In the genomic region with DNA sequence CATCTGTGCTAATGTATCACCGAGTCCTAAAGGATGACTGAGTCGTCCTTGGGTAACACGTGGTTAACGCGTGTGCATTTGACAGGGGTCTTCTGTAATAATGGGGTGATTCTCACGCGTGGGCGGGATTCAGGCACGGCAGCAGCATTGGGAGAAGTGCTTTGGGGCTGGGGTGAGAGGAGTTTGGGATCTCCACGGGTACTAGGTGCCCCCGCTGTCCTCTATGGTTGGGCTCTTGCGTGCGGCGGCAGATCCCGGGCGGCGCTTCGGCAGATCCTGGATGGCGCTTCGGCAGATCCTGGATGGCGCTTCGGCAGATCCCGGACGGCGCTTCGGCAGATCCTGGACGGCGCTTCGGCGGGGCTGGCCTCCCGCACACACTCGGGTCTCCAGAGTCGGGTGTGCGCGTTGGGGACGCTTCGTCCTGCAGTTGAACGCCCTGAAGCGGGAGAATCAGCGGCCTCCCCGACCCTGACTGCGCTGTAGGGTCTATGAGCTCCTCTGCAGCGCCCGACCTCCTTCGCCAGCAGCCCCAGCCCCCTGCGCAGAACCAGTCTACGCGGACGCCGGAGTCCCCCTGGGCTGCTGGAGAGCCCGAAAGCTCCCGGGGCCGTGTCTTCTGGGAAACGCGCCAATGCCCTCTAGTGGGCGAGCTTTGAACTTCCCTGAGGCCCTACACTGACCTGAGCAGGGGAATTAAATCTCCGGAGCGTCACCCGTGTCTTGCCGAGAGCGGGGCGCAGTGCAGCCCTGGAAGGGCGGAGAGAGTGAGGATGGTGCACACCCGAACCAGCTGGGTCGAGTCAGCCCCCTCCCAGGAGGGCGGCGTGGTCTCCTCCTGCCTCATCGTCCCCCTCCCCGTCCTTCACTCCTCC, we compare ENCODE assay signal across 1 cellular context.
TF ChIP-seq lines count a peak whose summit lies in the region.

No MANE protein-coding gene starts in this region.

TF ChIP-seq in HEK293, 187 proteins besides CTCF, POLR2A, EP300 and RAD21 (continued from another document):
- TF ChIP-seq ZNF341 (tag by site-specific recombination; IDR thresholded peaks at IDR 0.05; ENCODE audit: low read depth): peak; percentile 27; the same call in 1 of the 2 replicates
- no peak for TF ChIP-seq ZIC2 (tag by site-specific recombination; IDR thresholded peaks at IDR 0.05)
- peak; percentile 66 for TF ChIP-seq KLF1 (tag by site-specific recombination; IDR thresholded peaks at IDR 0.05)
- TF ChIP-seq, protein P1, sequence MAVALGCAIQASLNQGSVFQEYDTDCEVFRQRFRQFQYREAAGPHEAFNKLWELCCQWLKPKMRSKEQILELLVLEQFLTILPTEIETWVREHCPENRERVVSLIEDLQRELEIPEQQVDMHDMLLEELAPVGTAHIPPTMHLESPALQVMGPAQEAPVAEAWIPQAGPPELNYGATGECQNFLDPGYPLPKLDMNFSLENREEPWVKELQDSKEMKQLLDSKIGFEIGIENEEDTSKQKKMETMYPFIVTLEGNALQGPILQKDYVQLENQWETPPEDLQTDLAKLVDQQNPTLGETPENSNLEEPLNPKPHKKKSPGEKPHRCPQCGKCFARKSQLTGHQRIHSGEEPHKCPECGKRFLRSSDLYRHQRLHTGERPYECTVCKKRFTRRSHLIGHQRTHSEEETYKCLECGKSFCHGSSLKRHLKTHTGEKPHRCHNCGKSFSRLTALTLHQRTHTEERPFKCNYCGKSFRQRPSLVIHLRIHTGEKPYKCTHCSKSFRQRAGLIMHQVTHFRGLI (tag by site-specific recombination; IDR thresholded peaks at IDR 0.05): 0 out of 2 replicates have a peak, but pooled peaks have one; percentile 46
- TF ChIP-seq ZNF571 (tag by site-specific recombination; IDR thresholded peaks at IDR 0.05): no peak
- 0 out of 2 replicates have a peak, but pooled peaks have one; percentile 19 for TF ChIP-seq KLF9 (tag by site-specific recombination; IDR thresholded peaks at IDR 0.05; ENCODE audit: low read depth)
- TF ChIP-seq GLIS1 (tag by site-specific recombination; IDR thresholded peaks at IDR 0.05): peak; percentile 71; the same call in 1 of the 2 replicates
- TF ChIP-seq ZNF76 (tag by site-specific recombination; IDR thresholded peaks at IDR 0.05; ENCODE audit: borderline replicate concordance, low read depth): 0 out of 2 replicates have a peak, but pooled peaks have one; percentile 37
- peak; percentile 41; the same call in 1 of the 2 replicates for TF ChIP-seq ZNF2 (tag by site-specific recombination; IDR thresholded peaks at IDR 0.05)
- TF ChIP-seq ZFP37 (tag by site-specific recombination; IDR thresholded peaks at IDR 0.05): peak; percentile 73; the same call in 1 of the 2 replicates
- TF ChIP-seq, protein P2, sequence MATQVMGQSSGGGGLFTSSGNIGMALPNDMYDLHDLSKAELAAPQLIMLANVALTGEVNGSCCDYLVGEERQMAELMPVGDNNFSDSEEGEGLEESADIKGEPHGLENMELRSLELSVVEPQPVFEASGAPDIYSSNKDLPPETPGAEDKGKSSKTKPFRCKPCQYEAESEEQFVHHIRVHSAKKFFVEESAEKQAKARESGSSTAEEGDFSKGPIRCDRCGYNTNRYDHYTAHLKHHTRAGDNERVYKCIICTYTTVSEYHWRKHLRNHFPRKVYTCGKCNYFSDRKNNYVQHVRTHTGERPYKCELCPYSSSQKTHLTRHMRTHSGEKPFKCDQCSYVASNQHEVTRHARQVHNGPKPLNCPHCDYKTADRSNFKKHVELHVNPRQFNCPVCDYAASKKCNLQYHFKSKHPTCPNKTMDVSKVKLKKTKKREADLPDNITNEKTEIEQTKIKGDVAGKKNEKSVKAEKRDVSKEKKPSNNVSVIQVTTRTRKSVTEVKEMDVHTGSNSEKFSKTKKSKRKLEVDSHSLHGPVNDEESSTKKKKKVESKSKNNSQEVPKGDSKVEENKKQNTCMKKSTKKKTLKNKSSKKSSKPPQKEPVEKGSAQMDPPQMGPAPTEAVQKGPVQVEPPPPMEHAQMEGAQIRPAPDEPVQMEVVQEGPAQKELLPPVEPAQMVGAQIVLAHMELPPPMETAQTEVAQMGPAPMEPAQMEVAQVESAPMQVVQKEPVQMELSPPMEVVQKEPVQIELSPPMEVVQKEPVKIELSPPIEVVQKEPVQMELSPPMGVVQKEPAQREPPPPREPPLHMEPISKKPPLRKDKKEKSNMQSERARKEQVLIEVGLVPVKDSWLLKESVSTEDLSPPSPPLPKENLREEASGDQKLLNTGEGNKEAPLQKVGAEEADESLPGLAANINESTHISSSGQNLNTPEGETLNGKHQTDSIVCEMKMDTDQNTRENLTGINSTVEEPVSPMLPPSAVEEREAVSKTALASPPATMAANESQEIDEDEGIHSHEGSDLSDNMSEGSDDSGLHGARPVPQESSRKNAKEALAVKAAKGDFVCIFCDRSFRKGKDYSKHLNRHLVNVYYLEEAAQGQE (tag by site-specific recombination; IDR thresholded peaks at IDR 0.05): 0 out of 2 replicates have a peak, but pooled peaks have one; percentile 21
- TF ChIP-seq ZNF660 (tag by site-specific recombination; IDR thresholded peaks at IDR 0.05): peak; percentile 88
- TF ChIP-seq GLI4 (tag by site-specific recombination; IDR thresholded peaks at IDR 0.05): no peak
- TF ChIP-seq, protein P3, sequence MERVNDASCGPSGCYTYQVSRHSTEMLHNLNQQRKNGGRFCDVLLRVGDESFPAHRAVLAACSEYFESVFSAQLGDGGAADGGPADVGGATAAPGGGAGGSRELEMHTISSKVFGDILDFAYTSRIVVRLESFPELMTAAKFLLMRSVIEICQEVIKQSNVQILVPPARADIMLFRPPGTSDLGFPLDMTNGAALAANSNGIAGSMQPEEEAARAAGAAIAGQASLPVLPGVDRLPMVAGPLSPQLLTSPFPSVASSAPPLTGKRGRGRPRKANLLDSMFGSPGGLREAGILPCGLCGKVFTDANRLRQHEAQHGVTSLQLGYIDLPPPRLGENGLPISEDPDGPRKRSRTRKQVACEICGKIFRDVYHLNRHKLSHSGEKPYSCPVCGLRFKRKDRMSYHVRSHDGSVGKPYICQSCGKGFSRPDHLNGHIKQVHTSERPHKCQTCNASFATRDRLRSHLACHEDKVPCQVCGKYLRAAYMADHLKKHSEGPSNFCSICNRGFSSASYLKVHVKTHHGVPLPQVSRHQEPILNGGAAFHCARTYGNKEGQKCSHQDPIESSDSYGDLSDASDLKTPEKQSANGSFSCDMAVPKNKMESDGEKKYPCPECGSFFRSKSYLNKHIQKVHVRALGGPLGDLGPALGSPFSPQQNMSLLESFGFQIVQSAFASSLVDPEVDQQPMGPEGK (tag by site-specific recombination; IDR thresholded peaks at IDR 0.05): peak; percentile 55; the same call in 1 of the 2 replicates
- peak; percentile 91 for TF ChIP-seq ZNF600 (tag by site-specific recombination; IDR thresholded peaks at IDR 0.05)
- no peak for TF ChIP-seq ZNF132 (tag by site-specific recombination; IDR thresholded peaks at IDR 0.05; ENCODE audit: borderline replicate concordance)
- TF ChIP-seq ZFP69B (tag by site-specific recombination; IDR thresholded peaks at IDR 0.05): no peak
- TF ChIP-seq, protein P4, sequence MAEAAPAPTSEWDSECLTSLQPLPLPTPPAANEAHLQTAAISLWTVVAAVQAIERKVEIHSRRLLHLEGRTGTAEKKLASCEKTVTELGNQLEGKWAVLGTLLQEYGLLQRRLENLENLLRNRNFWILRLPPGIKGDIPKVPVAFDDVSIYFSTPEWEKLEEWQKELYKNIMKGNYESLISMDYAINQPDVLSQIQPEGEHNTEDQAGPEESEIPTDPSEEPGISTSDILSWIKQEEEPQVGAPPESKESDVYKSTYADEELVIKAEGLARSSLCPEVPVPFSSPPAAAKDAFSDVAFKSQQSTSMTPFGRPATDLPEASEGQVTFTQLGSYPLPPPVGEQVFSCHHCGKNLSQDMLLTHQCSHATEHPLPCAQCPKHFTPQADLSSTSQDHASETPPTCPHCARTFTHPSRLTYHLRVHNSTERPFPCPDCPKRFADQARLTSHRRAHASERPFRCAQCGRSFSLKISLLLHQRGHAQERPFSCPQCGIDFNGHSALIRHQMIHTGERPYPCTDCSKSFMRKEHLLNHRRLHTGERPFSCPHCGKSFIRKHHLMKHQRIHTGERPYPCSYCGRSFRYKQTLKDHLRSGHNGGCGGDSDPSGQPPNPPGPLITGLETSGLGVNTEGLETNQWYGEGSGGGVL (tag by site-specific recombination; IDR thresholded peaks at IDR 0.05): peak; percentile 44
- TF ChIP-seq, protein P5, sequence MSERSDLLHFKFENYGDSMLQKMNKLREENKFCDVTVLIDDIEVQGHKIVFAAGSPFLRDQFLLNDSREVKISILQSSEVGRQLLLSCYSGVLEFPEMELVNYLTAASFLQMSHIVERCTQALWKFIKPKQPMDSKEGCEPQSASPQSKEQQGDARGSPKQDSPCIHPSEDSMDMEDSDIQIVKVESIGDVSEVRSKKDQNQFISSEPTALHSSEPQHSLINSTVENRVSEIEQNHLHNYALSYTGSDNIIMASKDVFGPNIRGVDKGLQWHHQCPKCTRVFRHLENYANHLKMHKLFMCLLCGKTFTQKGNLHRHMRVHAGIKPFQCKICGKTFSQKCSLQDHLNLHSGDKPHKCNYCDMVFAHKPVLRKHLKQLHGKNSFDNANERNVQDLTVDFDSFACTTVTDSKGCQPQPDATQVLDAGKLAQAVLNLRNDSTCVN (tag by site-specific recombination; optimal IDR thresholded peaks at IDR 0.05): peak; percentile 41
- TF ChIP-seq ZBTB17 (tag by site-specific recombination; IDR thresholded peaks at IDR 0.05): peak; percentile 71
- peak; percentile 79 for TF ChIP-seq ZBTB8A (tag by site-specific recombination; IDR thresholded peaks at IDR 0.05)
- TF ChIP-seq ZSCAN30 (tag by site-specific recombination; IDR thresholded peaks at IDR 0.05): peak; percentile 96
- peak; percentile 72 for TF ChIP-seq ZNF654 (tag by site-specific recombination; IDR thresholded peaks at IDR 0.05; ENCODE audit: low read depth)
- TF ChIP-seq ZXDB (tag by site-specific recombination; IDR thresholded peaks at IDR 0.05): 0 out of 2 replicates have a peak, but pooled peaks have one; percentile 40
- no peak for TF ChIP-seq ZNF23 (tag by site-specific recombination; IDR thresholded peaks at IDR 0.05; ENCODE audit: borderline replicate concordance)
- TF ChIP-seq GLIS2 (tag by site-specific recombination; IDR thresholded peaks at IDR 0.05): peak; percentile 89
TF ChIP-seq in HEK293: peak in this region for 22.
